8 cellular contexts compared by ENCODE assay signal in genomic region chr13:113854238-113855011, GRCh38. TPM values are rescaled to one million over a fixed set of nuclear protein-coding genes. Genes with fewer than 3 reads are reported as not detected.
DNase-seq lines count a peak whose midpoint lies in the region; ATAC-seq, FAIRE-seq and TF ChIP-seq lines count a peak whose summit lies in the region.

No MANE protein-coding gene starts in this region.

- intact Hi-C loops in esophagus squamous epithelium (cut with DNase I) (no loop called here), ovary (cut with DNase I) (no loop called here), thyroid gland (cut with DNase I) (no loop called here)

- TF ChIP-seq POLR2A in NB4 (IDR thresholded peaks at IDR 0.05; ENCODE audit: extremely low read depth, insufficient read length) (no peak), esophagus squamous epithelium (IDR thresholded peaks at IDR 0.05) (no peak), ovary (IDR thresholded peaks at IDR 0.05) (no peak), thyroid gland (IDR thresholded peaks at IDR 0.05) (no peak)

- H3K4me3 ChIP-seq in NB4 (ENCODE audit: low read depth, low read length) (no peak overlapping the region), esophagus squamous epithelium (no peak overlapping the region), ovary (no peak overlapping the region), thyroid gland (replicated peaks in 1 of 3) (no peak overlapping the region)

- WGBS in esophagus squamous epithelium, 2 donors: 53 to 59% methylated on average over 18 to 21 of the region's 31 CpGs
- 32 to 40% (median 40%) methylated on average over 31 of the region's 31 CpGs for WGBS in ovary, 3 donors
- WGBS in thyroid gland, 2 donors: 62 to 74% methylated on average over 11 to 26 of the region's 31 CpGs

- H3K27me3 ChIP-seq in esophagus squamous epithelium: no peaks in the 10 kb centered on the region
- no peaks in the 10 kb centered on the region for H3K27me3 ChIP-seq in ovary
- H3K27me3 ChIP-seq in thyroid gland: no peaks in the 10 kb centered on the region

- H3K36me3 ChIP-seq in esophagus squamous epithelium (no peaks in the 10 kb centered on the region), ovary (no peaks in the 10 kb centered on the region), thyroid gland (no peaks in the 10 kb centered on the region)

- no peak for ATAC-seq in GM18519 (IDR thresholded peaks at IDR 0.05; ENCODE audit: low FRiP score, unreplicated experiment)
- no peak for ATAC-seq in HG02840 (IDR thresholded peaks at IDR 0.05; ENCODE audit: low FRiP score, unreplicated experiment)

- H3K4me1 ChIP-seq in esophagus squamous epithelium (peaks cover 50 to 81% (median 68%) of the 10 kb centered on the region in 3 donors), ovary (ENCODE audit: insufficient read depth) (peaks cover 35% of the 10 kb centered on the region), thyroid gland (peaks cover 23 to 47% of the 10 kb centered on the region in 2 donors)

- peak overlapping the region in 3 of 4 donors; percentile 51 to 75 (median 66) for H3K27ac ChIP-seq in esophagus squamous epithelium
- peak overlapping the region in 1 of 2 donors; percentile 35 for H3K27ac ChIP-seq in ovary
- peak overlapping the region in 1 of 3 donors; percentile 36 for H3K27ac ChIP-seq in thyroid gland

- peak; percentile 62 for DNase-seq in CD1c-positive myeloid dendritic cell (ENCODE audit: extremely low spot score)
- peak; percentile 34 for DNase-seq in NB4 (ENCODE audit: low read depth)
- no peak for DNase-seq in esophagus squamous epithelium (lab: John Stamatoyannopoulos, UW)
- peak in 4 of 5 donors; percentile 29 to 52 (median 38) for DNase-seq in ovary
- DNase-seq in thyroid gland: no peak
- no peak for DNase-seq in GM19239 (ENCODE audit: insufficient read length, low spot score)

- TF ChIP-seq CTCF in NB4 (IDR thresholded peaks at IDR 0.05; ENCODE audit: low read depth, low read length) (no peak), esophagus squamous epithelium (IDR thresholded peaks at IDR 0.05) (no peak), ovary (IDR thresholded peaks at IDR 0.05) (no peak), thyroid gland (IDR thresholded peaks at IDR 0.05) (no peak)

- TF ChIP-seq EP300 in ovary (IDR thresholded peaks at IDR 0.05): no peak

- no peak for FAIRE-seq in GM19239 (lab: Jason Lieb, UNC)

- H3K9me3 ChIP-seq in esophagus squamous epithelium: no peaks in the 10 kb centered on the region
- no peaks in the 10 kb centered on the region for H3K9me3 ChIP-seq in ovary
- H3K9me3 ChIP-seq in thyroid gland: no peaks in the 10 kb centered on the region

RNA-seq across cellular contexts. Expression of gene GAS6, which starts 9.5 kb away (rescaled TPM):
- total RNA-seq in esophagus squamous epithelium (100 to 1,000 TPM in 1 of 4 donors, 10 to 100 TPM in 3; 43.0 to 112 (median 68.5) TPM), ovary (100 to 1,000 TPM in 6 of 7 donors, 10 to 100 TPM in 1; 98.3 to 336 (median 143) TPM), thyroid gland (100 to 1,000 TPM; 145 to 197 (median 173) TPM)
- polyA plus RNA-seq in ovary: 100 to 1,000 TPM in 1 of 2 donors, 10 to 100 TPM in 1; 44.9 to 183 TPM

Comparison
In these comparisons a context has a peak if more than half of its experiments do, and no peak if none do; other contexts are left out.
1. DNase-seq: peak in CD1c-positive myeloid dendritic cell (single experiment), NB4 (single experiment) and ovary (4 of 5); none in esophagus squamous epithelium (single experiment), thyroid gland (0 of 2) and GM19239 (single experiment).